8 cellular contexts compared by ENCODE assay signal in the genomic region with DNA sequence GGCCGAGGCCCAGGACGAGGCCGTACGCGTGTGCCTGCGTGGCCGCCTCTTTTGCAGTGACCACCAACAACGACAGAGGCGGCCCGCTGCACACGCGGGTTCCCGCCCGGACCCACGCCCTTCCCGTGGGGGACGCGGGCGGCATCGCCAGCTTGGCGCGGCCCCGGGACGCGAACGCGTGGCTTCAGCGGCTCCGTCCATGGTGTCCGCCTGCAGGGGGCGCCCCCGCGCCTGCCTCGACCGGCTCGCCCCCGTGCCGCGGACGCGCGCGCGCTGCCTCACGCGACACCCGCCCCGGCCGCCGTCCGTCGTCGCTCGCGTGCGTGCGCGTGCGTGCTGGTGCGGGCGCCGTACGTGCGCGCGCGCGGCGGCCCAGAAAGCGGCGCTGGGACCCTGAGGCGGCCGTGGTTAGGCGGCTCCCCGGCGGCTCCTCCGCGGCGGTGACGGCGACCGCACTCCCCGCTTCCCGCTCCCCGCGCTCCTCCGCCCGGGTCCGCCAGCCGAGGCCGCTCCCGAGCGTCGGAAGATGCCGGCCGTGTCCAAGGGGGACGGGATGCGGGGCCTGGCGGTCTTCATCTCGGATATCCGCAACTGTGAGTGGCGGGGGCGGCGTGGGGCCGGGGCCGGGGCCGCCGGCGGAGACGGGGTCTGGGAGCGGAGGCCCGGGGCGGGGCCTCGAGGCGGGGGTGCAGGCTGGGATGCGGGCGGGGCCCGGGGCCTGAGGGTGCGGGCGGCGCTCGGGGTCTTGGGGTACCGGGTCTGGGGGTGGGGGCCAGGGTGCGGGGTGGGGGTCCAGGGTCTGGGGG. TPM values are rescaled to one million over a fixed set of nuclear protein-coding genes. Genes with fewer than 3 reads are reported as not detected.
A peak's percentile ranks its signal among the peaks of the same experiment; 100 is the strongest.
DNase-seq lines count a peak whose midpoint lies in the region; ATAC-seq and TF ChIP-seq lines count a peak whose summit lies in the region.

A gene (plus strand): TSS at position 375 of the 806 bp plus-strand sequence. CDS start 152 bp downstream, at position 527.

- peak; percentile 49 for TF ChIP-seq CTCF in colonic mucosa (IDR thresholded peaks at IDR 0.05)

- no peaks in the 10 kb centered on the region for H3K36me3 ChIP-seq in colonic mucosa

- H3K4me1 ChIP-seq in colonic mucosa, result peaks cover 19% of the 10 kb centered on the region

- DNase-seq in ACHN (peak; percentile 89), NCI-H345 treated with DMSO at 0.1 percent for 48 hours (lab: John Stamatoyannopoulos, UW; ENCODE audit: unreplicated experiment) (peak; percentile 73), colonic mucosa (peak; percentile 86), left kidney (ENCODE audit: low read depth, low spot score) (peak; percentile 96)
- DNase-seq in activated CD4-positive, alpha-beta T cell treated with anti-CD3 and anti-CD28 coated beads for 48 hours, result peak; percentile 93
- peak; percentile 88 for DNase-seq in stimulated activated CD4-positive, alpha-beta T cell treated with anti-CD3 and anti-CD28 coated beads, Interleukin-1b, Interleukin-23, amount 100 ng/mL, for 48 hours

- no peaks in the 10 kb centered on the region for H3K9me3 ChIP-seq in colonic mucosa

- in situ Hi-C loops in ACHN (cut with HindIII; ENCODE audit: low pct_ligation_motif_present, low pct_unique_long_range_greater_than_20kb, low sequenced_read_pairs), result no loop called here

- peak within 1 kb of the TSS; percentile 86 to 93 for H3K9ac ChIP-seq in colonic mucosa (ENCODE audit: low read depth in 2 of 2, low read length in 2 of 2)

- H3K27ac ChIP-seq in colonic mucosa, result peak within 1 kb of the TSS; percentile 83

- H3K4me3 ChIP-seq in colonic mucosa, result peak within 1 kb of the TSS; percentile 55

- ATAC-seq in GM18520 (IDR thresholded peaks at IDR 0.05; ENCODE audit: unreplicated experiment) (peak; percentile 54), HG03103 (IDR thresholded peaks at IDR 0.05; ENCODE audit: low read depth, unreplicated experiment) (peak; percentile 69)

- intact Hi-C loops in colonic mucosa (cut with DNase I), result no loop called here

- H3K27me3 ChIP-seq in colonic mucosa, result no peaks in the 10 kb centered on the region

RNA-seq across cellular contexts. Expression of the gene that starts here (rescaled TPM):
- total RNA-seq in colonic mucosa, result 10 to 100 TPM; 69.4 to 72.5 TPM

Comparison
In these comparisons a context has a peak if more than half of its experiments do, and no peak if none do; other contexts are left out.
1. Peak in every context shown above with its lines: DNase-seq, ATAC-seq, H3K4me3 ChIP-seq and H3K27ac ChIP-seq.